Comparison of ENCODE assay signal across 14 cellular contexts in genomic region chr7:30146127-30146612, GRCh38. TPM values are rescaled to one million over a fixed set of nuclear protein-coding genes. Genes with fewer than 3 reads are reported as not detected.
DNase-seq lines count a peak whose midpoint lies in the region; ATAC-seq lines count a peak whose summit lies in the region.
"Had no signal": no experiment of that assay in that cellular context is flagged by ENCODE, and none has a peak within 500 bp of the region (broad histone marks: within the 10 kb centered on the region; RNA-seq: fewer than 3 reads in every experiment).

No MANE protein-coding gene starts in this region.

- no peaks in the 10 kb centered on the region for H3K36me3 Mint-ChIP-seq in activated naive CD8-positive, alpha-beta T cell treated with anti-CD3 and anti-CD28 coated beads, Interleukin-2, amount 50 U/mL, for 24 hours (ENCODE audit: low read depth)
- no peaks in the 10 kb centered on the region for H3K36me3 Mint-ChIP-seq in activated naive CD8-positive, alpha-beta T cell treated with anti-CD3 and anti-CD28 coated beads for 36 hours
- H3K36me3 Mint-ChIP-seq in stimulated activated naive B cell treated with anti-CD40 and anti-IgM and Interleukin-4, amounts not matched to agents 10 μg/mL and 1 μg/mL and 100 μg/mL, for 72 hours = no peaks in the 10 kb centered on the region

- peak overlapping the region; percentile 95 for H3K27ac ChIP-seq in substantia nigra (ENCODE audit: low read depth, low read length, poor library complexity, severe bottlenecking)
- H3K27ac ChIP-seq: left lung, ovary, testis had no signal

- H3K27me3 Mint-ChIP-seq in activated naive CD8-positive, alpha-beta T cell treated with anti-CD3 and anti-CD28 coated beads, Interleukin-2, amount 50 U/mL, for 24 hours = no peaks in the 10 kb centered on the region
- no peaks in the 10 kb centered on the region for H3K27me3 Mint-ChIP-seq in activated naive CD8-positive, alpha-beta T cell treated with anti-CD3 and anti-CD28 coated beads for 36 hours
- no peaks in the 10 kb centered on the region for H3K27me3 Mint-ChIP-seq in stimulated activated naive B cell treated with anti-CD40 and anti-IgM and Interleukin-4, amounts not matched to agents 10 μg/mL and 1 μg/mL and 100 μg/mL, for 72 hours

- no peak overlapping the region for H3K4me3 Mint-ChIP-seq in activated naive CD8-positive, alpha-beta T cell treated with anti-CD3 and anti-CD28 coated beads, Interleukin-2, amount 50 U/mL, for 24 hours
- no peak overlapping the region for H3K4me3 Mint-ChIP-seq in activated naive CD8-positive, alpha-beta T cell treated with anti-CD3 and anti-CD28 coated beads for 36 hours
- H3K4me3 Mint-ChIP-seq in stimulated activated naive B cell treated with anti-CD40 and anti-IgM and Interleukin-4, amounts not matched to agents 10 μg/mL and 1 μg/mL and 100 μg/mL, for 72 hours = no peak overlapping the region
- H3K4me3 Mint-ChIP-seq: T-helper 2 cell treated with Interferon-gamma antibody and Interleukin-4, amounts not matched to agents 5 μg/mL and 100 μg/mL, for 36 hours had no signal

- peaks cover 12% of the 10 kb centered on the region for H3K4me1 Mint-ChIP-seq in activated naive CD8-positive, alpha-beta T cell treated with anti-CD3 and anti-CD28 coated beads, Interleukin-2, amount 50 U/mL, for 24 hours
- peaks cover 7% of the 10 kb centered on the region for H3K4me1 Mint-ChIP-seq in activated naive CD8-positive, alpha-beta T cell treated with anti-CD3 and anti-CD28 coated beads for 36 hours
- peaks cover 0 to 7% of the 10 kb centered on the region in 2 donors for H3K4me1 Mint-ChIP-seq in stimulated activated naive B cell treated with anti-CD40 and anti-IgM and Interleukin-4, amounts not matched to agents 10 μg/mL and 1 μg/mL and 100 μg/mL, for 72 hours

- no peak for DNase-seq in activated naive CD8-positive, alpha-beta T cell treated with anti-CD3 and anti-CD28 coated beads, Interleukin-2, amount 50 U/mL, for 24 hours
- DNase-seq in activated naive CD8-positive, alpha-beta T cell treated with anti-CD3 and anti-CD28 coated beads for 36 hours = no peak
- peak; percentile 56 for DNase-seq in OCI-M2 (lab: John Stamatoyannopoulos, UW; ENCODE audit: unreplicated experiment)
- DNase-seq in foreskin melanocyte = peak; percentile 86
- peak in 3 of 49 donors; percentile 14 to 20 (median 17) for DNase-seq in substantia nigra (lab: John Stamatoyannopoulos, UW)
- DNase-seq in NCI-H2196 treated with DMSO at 0.1 percent for 48 hours (lab: John Stamatoyannopoulos, UW; ENCODE audit: unreplicated experiment) = no peak
- DNase-seq in stimulated activated naive B cell treated with anti-CD40 and anti-IgM and Interleukin-4, amounts not matched to agents 10 μg/mL and 1 μg/mL and 100 μg/mL, for 72 hours = no peak
- DNase-seq in T-helper 9 cell = no peak
- DNase-seq: activated T-cell treated with anti-CD3 and anti-CD28 coated beads for 4 hours; stimulated activated CD4-positive, alpha-beta T cell treated with anti-CD3 and anti-CD28 coated beads, Interleukin-4, amount 100 ng/mL, for 4 hours; testis had no signal

- no peak overlapping the region for H3K27ac Mint-ChIP-seq in activated naive CD8-positive, alpha-beta T cell treated with anti-CD3 and anti-CD28 coated beads, Interleukin-2, amount 50 U/mL, for 24 hours
- H3K27ac Mint-ChIP-seq in activated naive CD8-positive, alpha-beta T cell treated with anti-CD3 and anti-CD28 coated beads for 36 hours = no peak overlapping the region
- no peak overlapping the region for H3K27ac Mint-ChIP-seq in stimulated activated naive B cell treated with anti-CD40 and anti-IgM and Interleukin-4, amounts not matched to agents 10 μg/mL and 1 μg/mL and 100 μg/mL, for 72 hours
- H3K27ac Mint-ChIP-seq: T-helper 2 cell treated with Interferon-gamma antibody and Interleukin-4, amounts not matched to agents 5 μg/mL and 100 μg/mL, for 36 hours had no signal

- ATAC-seq in activated naive CD8-positive, alpha-beta T cell treated with anti-CD3 and anti-CD28 coated beads, Interleukin-2, amount 50 U/mL, for 24 hours = peak; percentile 22
- ATAC-seq in stimulated activated naive B cell treated with anti-CD40 and anti-IgM and Interleukin-4, amounts not matched to agents 10 μg/mL and 1 μg/mL and 100 μg/mL, for 72 hours (replicated peaks) = no peak
- ATAC-seq: left lung had no signal

- H3K9me3 Mint-ChIP-seq in activated naive CD8-positive, alpha-beta T cell treated with anti-CD3 and anti-CD28 coated beads, Interleukin-2, amount 50 U/mL, for 24 hours = no peaks in the 10 kb centered on the region
- no peaks in the 10 kb centered on the region for H3K9me3 Mint-ChIP-seq in activated naive CD8-positive, alpha-beta T cell treated with anti-CD3 and anti-CD28 coated beads for 36 hours
- H3K9me3 Mint-ChIP-seq in stimulated activated naive B cell treated with anti-CD40 and anti-IgM and Interleukin-4, amounts not matched to agents 10 μg/mL and 1 μg/mL and 100 μg/mL, for 72 hours = no peaks in the 10 kb centered on the region
- H3K9me3 Mint-ChIP-seq: T-helper 2 cell treated with Interferon-gamma antibody and Interleukin-4, amounts not matched to agents 5 μg/mL and 100 μg/mL, for 36 hours had no signal

RNA-seq across cellular contexts. Expression of gene MTURN, which starts 11.4 kb away (rescaled TPM):
- 1 to 10 TPM; 2.2 to 2.3 TPM for total RNA-seq in activated naive CD8-positive, alpha-beta T cell treated with anti-CD3 and anti-CD28 coated beads for 36 hours

Comparison
In these comparisons a context has a peak if more than half of its experiments do, and no peak if none do; other contexts are left out.
1. DNase-seq: peak in OCI-M2 (single experiment) and foreskin melanocyte (single experiment); none in activated naive CD8-positive, alpha-beta T cell treated with anti-CD3 and anti-CD28 coated beads, Interleukin-2, amount 50 U/mL, for 24 hours (single experiment), activated naive CD8-positive, alpha-beta T cell treated with anti-CD3 and anti-CD28 coated beads for 36 hours (single experiment), NCI-H2196 treated with DMSO at 0.1 percent for 48 hours (single experiment), stimulated activated naive B cell treated with anti-CD40 and anti-IgM and Interleukin-4, amounts not matched to agents 10 μg/mL and 1 μg/mL and 100 μg/mL, for 72 hours (single experiment) and T-helper 9 cell (single experiment).